ENCODE assay signal across 30 cellular contexts in the genomic region with DNA sequence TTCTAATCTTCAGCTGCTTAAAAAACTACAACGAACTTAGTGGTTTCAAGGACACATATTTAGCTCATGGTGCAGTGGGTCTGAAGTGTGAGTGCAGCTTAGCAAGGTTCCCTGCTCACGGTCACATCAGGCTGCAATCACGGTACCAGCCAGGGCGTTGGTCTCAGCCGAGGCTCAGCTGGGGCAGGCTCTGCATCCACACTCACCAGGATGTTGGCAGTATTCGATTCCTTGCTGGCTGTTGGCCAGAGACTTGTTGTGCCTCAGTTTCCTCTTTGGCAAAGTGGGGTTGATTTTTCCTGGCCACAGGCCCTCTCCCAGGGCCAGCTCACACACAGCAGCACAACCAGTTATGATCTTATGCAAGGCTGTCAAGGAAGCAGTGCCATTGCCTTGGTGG.
"Had no signal": no experiment of that assay in that cellular context is flagged by ENCODE, and none has a peak within 500 bp of the region (broad histone marks: within the 10 kb centered on the region; RNA-seq: fewer than 3 reads in every experiment).

No MANE protein-coding gene starts in this region.

- H3K36me3 ChIP-seq: ascending aorta, brain microvascular endothelial cell, right atrium auricular region, thyroid gland, WERI-Rb-1 had no signal

- H3K4me1 ChIP-seq: parathyroid adenoma had no signal

- H3K27me3 ChIP-seq: ascending aorta, right atrium auricular region, thyroid gland had no signal

- H3K27ac ChIP-seq: brain microvascular endothelial cell, parathyroid adenoma, right atrium auricular region, WERI-Rb-1 had no signal

- H2AFZ ChIP-seq: parathyroid adenoma had no signal

- FAIRE-seq: kidney, urothelium cell line had no signal

- H3K27me3 Mint-ChIP-seq: activated naive CD8-positive, alpha-beta T cell treated with anti-CD3 and anti-CD28 coated beads, Interleukin-2, amount 10 ng/mL, durations not matched to agents 7 days and 5 days; natural killer cell treated with Interleukin-12 subunit alpha and Interleukin-12 subunit beta and Interleukin-15 and Interleukin-18, amount 100 ng/mL, for 72 hours; stimulated activated naive CD8-positive, alpha-beta T cell treated with anti-CD3 and anti-CD28 coated beads, Interleukin-15, amount 100 ng/mL, for 72 hours; T-helper 17 cell had no signal

- H3K9me3 Mint-ChIP-seq: activated naive CD8-positive, alpha-beta T cell treated with anti-CD3 and anti-CD28 coated beads, Interleukin-2, amount 10 ng/mL, durations not matched to agents 7 days and 5 days; natural killer cell treated with Interleukin-12 subunit alpha and Interleukin-12 subunit beta and Interleukin-15 and Interleukin-18, amount 100 ng/mL, for 72 hours had no signal

- DNase-seq: activated CD4-positive, alpha-beta T cell treated with anti-CD3 and anti-CD28 coated beads for 48 hours; activated CD4-positive, alpha-beta T cell treated with anti-CD3 and anti-CD28 coated beads, Interleukin-2, amount 50 U/mL, for 48 hours; activated CD8-positive, alpha-beta memory T cell treated with anti-CD3 and anti-CD28 coated beads for 24 hours; activated gamma-delta T cell; activated naive CD4-positive, alpha-beta T cell treated with anti-CD3 and anti-CD28 coated beads, Interleukin-2, amount 10 ng/mL, durations not matched to agents 7 days and 5 days; activated naive CD8-positive, alpha-beta T cell treated with anti-CD3 and anti-CD28 coated beads, Interleukin-2, amount 10 ng/mL, durations not matched to agents 7 days and 5 days; brain microvascular endothelial cell; central memory CD4-positive, alpha-beta T cell; foreskin fibroblast; head of caudate nucleus; hypothalamus; immature natural killer cell; kidney; left colon; stimulated activated CD4-positive, alpha-beta T cell treated with anti-CD3 and anti-CD28 coated beads, Interleukin-1b, Interleukin-23, amount 100 ng/mL, for 48 hours; stimulated activated CD4-positive, alpha-beta T cell treated with anti-CD3 and anti-CD28 coated beads, Interleukin-4, amount 100 ng/mL, for 4 hours; stimulated activated CD8-positive, alpha-beta memory T cell treated with anti-CD3 and anti-CD28 coated beads, Interleukin-4, amount 100 ng/mL, for 48 hours; stimulated activated naive CD8-positive, alpha-beta T cell treated with anti-CD3 and anti-CD28 coated beads, Interleukin-15, amount 100 ng/mL, for 72 hours; T-helper 17 cell; T1000; WERI-Rb-1 had no signal

- H3K79me2 ChIP-seq: parathyroid adenoma had no signal

- H3K4me1 Mint-ChIP-seq: activated naive CD4-positive, alpha-beta T cell treated with anti-CD3 and anti-CD28 coated beads, Interleukin-2, amount 10 ng/mL, durations not matched to agents 7 days and 5 days; activated naive CD8-positive, alpha-beta T cell treated with anti-CD3 and anti-CD28 coated beads, Interleukin-2, amount 10 ng/mL, durations not matched to agents 7 days and 5 days; immature natural killer cell; stimulated activated memory B cell treated with anti-CD40 and anti-IgM and Interleukin-4, amounts not matched to agents 10 μg/mL and 1 μg/mL and 100 μg/mL, for 72 hours; stimulated activated naive CD8-positive, alpha-beta T cell treated with anti-CD3 and anti-CD28 coated beads, Interleukin-15, amount 100 ng/mL, for 72 hours; T-helper 17 cell had no signal

- H3K9me3 ChIP-seq: ascending aorta, right atrium auricular region, thyroid gland had no signal

- H3K27ac Mint-ChIP-seq: activated naive CD8-positive, alpha-beta T cell treated with anti-CD3 and anti-CD28 coated beads, Interleukin-2, amount 10 ng/mL, durations not matched to agents 7 days and 5 days; activated T-helper 1 cell treated with anti-CD3 and anti-CD28 coated beads, Interleukin-12 subunit alpha, Interleukin-12 subunit beta, Interleukin-2, Interleukin-4 antibody, amounts not matched to agents 30 ng/mL and 10 ng/mL and 1 ng/mL, durations not matched to agents 14 hours and 24 hours and 36 hours; immature natural killer cell; natural killer cell treated with Interleukin-12 subunit alpha and Interleukin-12 subunit beta and Interleukin-15 and Interleukin-18, amount 100 ng/mL, for 72 hours; stimulated activated memory B cell treated with anti-CD40 and anti-IgM and Interleukin-4, amounts not matched to agents 10 μg/mL and 1 μg/mL and 100 μg/mL, for 72 hours; stimulated activated naive CD8-positive, alpha-beta T cell treated with anti-CD3 and anti-CD28 coated beads, Interleukin-15, amount 100 ng/mL, for 72 hours; T-helper 17 cell had no signal

- H3K36me3 Mint-ChIP-seq: activated naive CD4-positive, alpha-beta T cell treated with anti-CD3 and anti-CD28 coated beads, Interleukin-2, amount 10 ng/mL, durations not matched to agents 7 days and 5 days; activated naive CD8-positive, alpha-beta T cell treated with anti-CD3 and anti-CD28 coated beads, Interleukin-2, amount 10 ng/mL, durations not matched to agents 7 days and 5 days; immature natural killer cell; natural killer cell treated with Interleukin-12 subunit alpha and Interleukin-12 subunit beta and Interleukin-15 and Interleukin-18, amount 100 ng/mL, for 72 hours; stimulated activated memory B cell treated with anti-CD40 and anti-IgM and Interleukin-4, amounts not matched to agents 10 μg/mL and 1 μg/mL and 100 μg/mL, for 72 hours had no signal

- H3K4me3 ChIP-seq: ascending aorta, right atrium auricular region, smooth muscle cell, thyroid gland had no signal

- H3K4me3 Mint-ChIP-seq: activated naive CD4-positive, alpha-beta T cell treated with anti-CD3 and anti-CD28 coated beads, Interleukin-2, amount 10 ng/mL, durations not matched to agents 7 days and 5 days; activated naive CD8-positive, alpha-beta T cell treated with anti-CD3 and anti-CD28 coated beads, Interleukin-2, amount 10 ng/mL, durations not matched to agents 7 days and 5 days; activated T-helper 1 cell treated with anti-CD3 and anti-CD28 coated beads, Interleukin-12 subunit alpha, Interleukin-12 subunit beta, Interleukin-2, Interleukin-4 antibody, amounts not matched to agents 30 ng/mL and 10 ng/mL and 1 ng/mL, durations not matched to agents 14 hours and 24 hours and 36 hours; immature natural killer cell; natural killer cell treated with Interleukin-12 subunit alpha and Interleukin-12 subunit beta and Interleukin-15 and Interleukin-18, amount 100 ng/mL, for 72 hours; stimulated activated memory B cell treated with anti-CD40 and anti-IgM and Interleukin-4, amounts not matched to agents 10 μg/mL and 1 μg/mL and 100 μg/mL, for 72 hours; stimulated activated naive CD8-positive, alpha-beta T cell treated with anti-CD3 and anti-CD28 coated beads, Interleukin-15, amount 100 ng/mL, for 72 hours; T-helper 17 cell had no signal

- H3K4me2 ChIP-seq: smooth muscle cell had no signal

- H3K9ac ChIP-seq: parathyroid adenoma had no signal
